ENCODE assay signal across 16 cellular contexts in genomic region chr5:66949066-66949465, GRCh38.
A peak's percentile ranks its signal among the peaks of the same experiment; 100 is the strongest.
DNase-seq lines count a peak whose midpoint lies in the region; ATAC-seq, FAIRE-seq and TF ChIP-seq lines count a peak whose summit lies in the region.
"Had no signal": no experiment of that assay in that cellular context is flagged by ENCODE, and none has a peak within 500 bp of the region (broad histone marks: within the 10 kb centered on the region; RNA-seq: fewer than 3 reads in every experiment).

No MANE protein-coding gene starts in this region.

- no peak overlapping the region for H3K56ac ChIP-seq in H1 (replicated peaks; ENCODE audit: insufficient read length, low read depth, low read length)

- H3K23me2 ChIP-seq in H1 (ENCODE audit: low read depth, low read length), result no peaks in the 10 kb centered on the region

- no peak overlapping the region for H2BK20ac ChIP-seq in H1 (ENCODE audit: low read length)

- CTCF ChIA-PET in H1 (lab: Charles Lee; ENCODE audit: partially characterized antibody), result no interaction called here

- no peak overlapping the region for H2BK120ac ChIP-seq in H1 (replicated peaks; ENCODE audit: low read depth, low read length)

- H2AK5ac ChIP-seq in H1 (ENCODE audit: low read depth, low read length), result peak overlapping the region; percentile 68; the same call in 1 of the 2 replicates

- H3K14ac ChIP-seq in H1 (ENCODE audit: insufficient read length), result no peak overlapping the region

- FAIRE-seq in H1 (lab: Jason Lieb, UNC) (no peak), HTR-8/SVneo (lab: Jason Lieb, UNC) (no peak)
- FAIRE-seq: A549, GM12878, GM18507 had no signal

- H2BK12ac ChIP-seq in H1 (ENCODE audit: low read depth, low read length), result 0 out of 2 replicates have a peak overlapping the region, but pooled peaks have one; percentile 50

- H3K4ac ChIP-seq in H1 (replicated peaks; ENCODE audit: insufficient read length, low read depth, low read length), result no peak overlapping the region

- ATAC-seq in esophagus mucosa (peak; percentile 70), lower lobe of right lung (no peak)
- ATAC-seq: A549, GM12878, GM23338 had no signal

- no peak for TF ChIP-seq POLR2A in H1 (IDR thresholded peaks at IDR 0.05; ENCODE audit: control extremely low read depth in 1 of 2, low read depth in 2 of 2, low read length in 2 of 2)

- intact Hi-C loops in lower lobe of right lung (cut with DNase I), result no loop called here

- H2AFZ ChIP-seq in H1 (ENCODE audit: low read length), result no peak overlapping the region
- H2AFZ ChIP-seq: GM23338 had no signal

- peaks cover 0 to 3% (median 1%) of the 10 kb centered on the region in 4 experiments; a peak in 2 of 7 replicates for H3K4me1 ChIP-seq in H1 (replicated peaks in 1 of 4; ENCODE audit: control insufficient read depth in 3 of 4, insufficient read depth in 4 of 4, low read length in 3 of 4)
- H3K4me1 ChIP-seq in lower lobe of right lung, result no peaks in the 10 kb centered on the region
- H3K4me1 ChIP-seq: BE2C had no signal

- TF ChIP-seq CTCF in H1 (IDR thresholded peaks at IDR 0.05; ENCODE audit: control extremely low read depth in 1 of 3, insufficient read depth in 1 of 3, low read depth in 1 of 3, low read length in 3 of 3) (no peak), lower lobe of right lung (IDR thresholded peaks at IDR 0.05) (no peak)

- no peak overlapping the region for H3K4me3 ChIP-seq in H1 (ENCODE audit: extremely low read depth in 1 of 4, insufficient read depth in 2 of 4, low read depth in 3 of 4, low read length in 4 of 4)
- no peak overlapping the region for H3K4me3 ChIP-seq in lower lobe of right lung
- H3K4me3 ChIP-seq: A549, GM12878, GM23338 had no signal

- H3K27me3 ChIP-seq in H1 (replicated peaks in 1 of 4; ENCODE audit: control insufficient read depth in 3 of 4, extremely low read depth in 1 of 4, insufficient read depth in 3 of 4, low read length in 3 of 4) (no peaks in the 10 kb centered on the region), lower lobe of right lung (ENCODE audit: low read depth) (no peaks in the 10 kb centered on the region)
- H3K27me3 ChIP-seq: BE2C had no signal

- H3K27ac ChIP-seq in H1 (ENCODE audit: low read depth, low read length), result no peak overlapping the region
- no peak overlapping the region for H3K27ac ChIP-seq in lower lobe of right lung
- H3K27ac ChIP-seq: A549, C4-2B had no signal

- no peak overlapping the region for H3K18ac ChIP-seq in H1 (ENCODE audit: extremely low read depth, low read length)

- H4K5ac ChIP-seq in H1 (ENCODE audit: insufficient read length, low read depth, low read length), result no peak overlapping the region

- WGBS in H1 (ENCODE audit: extremely low coverage in 1 of 2, insufficient coverage in 1 of 2, insufficient read length in 1 of 2, insufficient replicate concordance in 2 of 2, low coverage in 1 of 2, low lambda C conversion rate in 2 of 2, missing lambda C conversion rate in 1 of 2), 2 experiments, result 93% methylated on average over 4 of the region's 4 CpGs; no CpG with 5 or more reads in 1 of the 2 experiments

- no peak overlapping the region for H4K91ac ChIP-seq in H1 (replicated peaks; ENCODE audit: insufficient read length, low read length)

- H3K36me3 ChIP-seq in H1 (ENCODE audit: control insufficient read depth in 2 of 4, insufficient read depth in 4 of 4, low read length in 3 of 4), result no peaks in the 10 kb centered on the region
- no peaks in the 10 kb centered on the region for H3K36me3 ChIP-seq in lower lobe of right lung
- H3K36me3 ChIP-seq: BE2C had no signal

- H3K23ac ChIP-seq in H1 (ENCODE audit: insufficient read length), result no peak overlapping the region

- H3K9ac ChIP-seq in H1 (replicated peaks in 1 of 4; ENCODE audit: extremely low read depth in 1 of 4, low read depth in 3 of 4, low read length in 3 of 4), result no peak overlapping the region

- POLR2A ChIA-PET in H1 (lab: Charles Lee; ENCODE audit: partially characterized antibody), result no interaction called here

- no peak overlapping the region for H3K4me2 ChIP-seq in H1 (ENCODE audit: insufficient read depth in 1 of 2, low read depth in 2 of 2, low read length in 2 of 2)
- H3K4me2 ChIP-seq: A549, GM23338 had no signal

- H3K9me3 ChIP-seq in H1 (ENCODE audit: insufficient read depth in 2 of 2, low read depth in 1 of 2, low read length in 1 of 2), result no peaks in the 10 kb centered on the region
- H3K9me3 ChIP-seq in lower lobe of right lung, result no peaks in the 10 kb centered on the region
- H3K9me3 ChIP-seq: A549, BE2C had no signal

- no peak for TF ChIP-seq RAD21 in H1 (IDR thresholded peaks at IDR 0.05 in 1 of 2, conservative IDR thresholded peaks at IDR 0.05 in 1 of 2; ENCODE audit: low read depth in 2 of 2, low read length in 2 of 2)

- H3K79me2 ChIP-seq in H1 (ENCODE audit: control insufficient read depth in 1 of 2, insufficient read depth in 2 of 2, low read length in 2 of 2), result no peaks in the 10 kb centered on the region

- H4K8ac ChIP-seq in H1 (ENCODE audit: extremely low read depth, insufficient read depth, low read length), result no peak overlapping the region

- TF ChIP-seq EP300 in H1 (IDR thresholded peaks at IDR 0.05; ENCODE audit: borderline replicate concordance in 1 of 2, low read depth in 2 of 2, low read length in 2 of 2), result no peak

- no peak overlapping the region for H2BK15ac ChIP-seq in H1 (ENCODE audit: low read length)

- H4K20me1 ChIP-seq in H1 (replicated peaks in 1 of 2; ENCODE audit: control insufficient read depth in 1 of 2, insufficient read depth in 2 of 2, low read length in 2 of 2), result no peaks in the 10 kb centered on the region

- DNase-seq in NCI-H69 (lab: John Stamatoyannopoulos, UW) (peak; percentile 11), NOMO-1 treated with DMSO at 0.1 percent for 48 hours (lab: John Stamatoyannopoulos, UW; ENCODE audit: unreplicated experiment) (peak; percentile 60), H1 (ENCODE audit: low read depth in 1 of 2, low spot score in 2 of 2) (no peak), lower lobe of right lung (no peak), HTR-8/SVneo (ENCODE audit: insufficient read length, low spot score) (no peak)
- no peak for DNase-seq in central memory CD4-positive, alpha-beta T cell
- DNase-seq: BE2C; CD4-positive, alpha-beta memory T cell; DMS79; H9 had no signal

- H3K79me1 ChIP-seq in H1 (ENCODE audit: low read depth, low read length), result no peaks in the 10 kb centered on the region

- no peak overlapping the region for H2BK5ac ChIP-seq in H1 (ENCODE audit: low read depth, low read length)

TF ChIP-seq in H1, 55 proteins besides CTCF, POLR2A, EP300 and RAD21:
- TF ChIP-seq MAFK (IDR thresholded peaks at IDR 0.05; ENCODE audit: low read depth, low read length) (no peak), RNF2 (IDR thresholded peaks at IDR 0.05; ENCODE audit: borderline replicate concordance, low read depth, low read length, missing control alignments, poor library complexity, severe bottlenecking) (no peak), EGR1 (IDR thresholded peaks at IDR 0.05; ENCODE audit: borderline replicate concordance, low read depth, low read length) (no peak), SP4 (IDR thresholded peaks at IDR 0.05; ENCODE audit: low read length) (no peak), SUZ12 (IDR thresholded peaks at IDR 0.05; ENCODE audit: low read length) (no peak), E2F6 (IDR thresholded peaks at IDR 0.05) (no peak), TBP (IDR thresholded peaks at IDR 0.05; ENCODE audit: low read depth, low read length) (no peak), NANOG (IDR thresholded peaks at IDR 0.05; ENCODE audit: insufficient read depth, low read depth, low read length, poor library complexity, severe bottlenecking) (no peak), JUND (IDR thresholded peaks at IDR 0.05; ENCODE audit: low read length) (no peak), SP1 (IDR thresholded peaks at IDR 0.05; ENCODE audit: low read depth, low read length) (no peak), SIRT6 (IDR thresholded peaks at IDR 0.05; ENCODE audit: low read length) (no peak), BACH1 (IDR thresholded peaks at IDR 0.05; ENCODE audit: low read length) (no peak), RFX5 (IDR thresholded peaks at IDR 0.05; ENCODE audit: borderline replicate concordance, low read depth, low read length) (no peak), CHD2 (IDR thresholded peaks at IDR 0.05; ENCODE audit: low read length) (no peak)

Comparison
In these comparisons a context has a peak if more than half of its experiments do, and no peak if none do; other contexts are left out.
1. DNase-seq: peak in NCI-H69 (single experiment) and NOMO-1 treated with DMSO at 0.1 percent for 48 hours (single experiment); none in H1 (0 of 2), central memory CD4-positive, alpha-beta T cell (single experiment), lower lobe of right lung (single experiment) and HTR-8/SVneo (single experiment).